Comparison of ENCODE assay signal across 1 cellular context in genomic region chr12:121116318-121117225, GRCh38.
TF ChIP-seq lines count a peak whose summit lies in the region.

No MANE protein-coding gene starts in this region.

TF ChIP-seq in HepG2, 621 proteins besides CTCF, POLR2A, EP300 and RAD21 (continued from another document and continues in another):
- TF ChIP-seq, protein P1, sequence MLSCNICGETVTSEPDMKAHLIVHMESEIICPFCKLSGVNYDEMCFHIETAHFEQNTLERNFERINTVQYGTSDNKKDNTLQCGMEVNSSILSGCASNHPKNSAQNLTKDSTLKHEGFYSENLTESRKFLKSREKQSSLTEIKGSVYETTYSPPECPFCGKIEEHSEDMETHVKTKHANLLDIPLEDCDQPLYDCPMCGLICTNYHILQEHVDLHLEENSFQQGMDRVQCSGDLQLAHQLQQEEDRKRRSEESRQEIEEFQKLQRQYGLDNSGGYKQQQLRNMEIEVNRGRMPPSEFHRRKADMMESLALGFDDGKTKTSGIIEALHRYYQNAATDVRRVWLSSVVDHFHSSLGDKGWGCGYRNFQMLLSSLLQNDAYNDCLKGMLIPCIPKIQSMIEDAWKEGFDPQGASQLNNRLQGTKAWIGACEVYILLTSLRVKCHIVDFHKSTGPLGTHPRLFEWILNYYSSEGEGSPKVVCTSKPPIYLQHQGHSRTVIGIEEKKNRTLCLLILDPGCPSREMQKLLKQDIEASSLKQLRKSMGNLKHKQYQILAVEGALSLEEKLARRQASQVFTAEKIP (CRISPR knock-in tag; IDR thresholded peaks at IDR 0.05; ENCODE audit: borderline replicate concordance), result no peak
- TF ChIP-seq ISX (CRISPR knock-in tag; conservative IDR thresholded peaks at IDR 0.05), result no peak
- TF ChIP-seq NFAT5 (CRISPR knock-in tag; IDR thresholded peaks at IDR 0.05), result no peak
- TF ChIP-seq, protein P2, sequence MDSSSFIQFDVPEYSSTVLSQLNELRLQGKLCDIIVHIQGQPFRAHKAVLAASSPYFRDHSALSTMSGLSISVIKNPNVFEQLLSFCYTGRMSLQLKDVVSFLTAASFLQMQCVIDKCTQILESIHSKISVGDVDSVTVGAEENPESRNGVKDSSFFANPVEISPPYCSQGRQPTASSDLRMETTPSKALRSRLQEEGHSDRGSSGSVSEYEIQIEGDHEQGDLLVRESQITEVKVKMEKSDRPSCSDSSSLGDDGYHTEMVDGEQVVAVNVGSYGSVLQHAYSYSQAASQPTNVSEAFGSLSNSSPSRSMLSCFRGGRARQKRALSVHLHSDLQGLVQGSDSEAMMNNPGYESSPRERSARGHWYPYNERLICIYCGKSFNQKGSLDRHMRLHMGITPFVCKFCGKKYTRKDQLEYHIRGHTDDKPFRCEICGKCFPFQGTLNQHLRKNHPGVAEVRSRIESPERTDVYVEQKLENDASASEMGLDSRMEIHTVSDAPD (CRISPR knock-in tag; IDR thresholded peaks at IDR 0.05), result 0 out of 2 replicates have a peak, but pooled peaks have one; percentile 3
- TF ChIP-seq ZNF788 (CRISPR knock-in tag; IDR thresholded peaks at IDR 0.05; ENCODE audit: borderline replicate concordance), result peak; percentile 34; the same call in 1 of the 2 replicates
- no peak for TF ChIP-seq PITX1 (CRISPR knock-in tag; IDR thresholded peaks at IDR 0.05)
- no peak for TF ChIP-seq TCF7 (IDR thresholded peaks at IDR 0.05; ENCODE audit: low read depth)
- TF ChIP-seq, protein P3, sequence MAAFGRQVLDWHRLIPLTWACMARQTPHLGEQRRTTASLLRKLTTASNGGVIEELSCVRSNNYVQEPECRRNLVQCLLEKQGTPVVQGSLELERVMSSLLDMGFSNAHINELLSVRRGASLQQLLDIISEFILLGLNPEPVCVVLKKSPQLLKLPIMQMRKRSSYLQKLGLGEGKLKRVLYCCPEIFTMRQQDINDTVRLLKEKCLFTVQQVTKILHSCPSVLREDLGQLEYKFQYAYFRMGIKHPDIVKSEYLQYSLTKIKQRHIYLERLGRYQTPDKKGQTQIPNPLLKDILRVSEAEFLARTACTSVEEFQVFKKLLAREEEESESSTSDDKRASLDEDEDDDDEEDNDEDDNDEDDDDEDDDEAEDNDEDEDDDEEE (CRISPR knock-in tag; IDR thresholded peaks at IDR 0.05), result no peak
- TF ChIP-seq NCOA2 (CRISPR knock-in tag; IDR thresholded peaks at IDR 0.05), result 0 out of 2 replicates have a peak, but pooled peaks have one; percentile 12
- TF ChIP-seq TBL1XR1 (IDR thresholded peaks at IDR 0.05; ENCODE audit: borderline replicate concordance, low read length, partially characterized antibody), result peak; percentile 45
- TF ChIP-seq HMG20A (CRISPR knock-in tag; IDR thresholded peaks at IDR 0.05; ENCODE audit: borderline replicate concordance), result peak; percentile 89; the same call in 1 of the 2 replicates
- TF ChIP-seq MIER3 (CRISPR knock-in tag; IDR thresholded peaks at IDR 0.05; ENCODE audit: borderline replicate concordance), result peak; percentile 44; the same call in 1 of the 2 replicates
- TF ChIP-seq ZNF275 (CRISPR knock-in tag; IDR thresholded peaks at IDR 0.05; ENCODE audit: borderline replicate concordance), result no peak
- peak; percentile 29; the same call in 1 of the 2 replicates for TF ChIP-seq TBX2 (CRISPR knock-in tag; IDR thresholded peaks at IDR 0.05; ENCODE audit: borderline replicate concordance)
- TF ChIP-seq ZNF674 (CRISPR knock-in tag; IDR thresholded peaks at IDR 0.05; ENCODE audit: low read depth), result no peak
- TF ChIP-seq, protein P4, sequence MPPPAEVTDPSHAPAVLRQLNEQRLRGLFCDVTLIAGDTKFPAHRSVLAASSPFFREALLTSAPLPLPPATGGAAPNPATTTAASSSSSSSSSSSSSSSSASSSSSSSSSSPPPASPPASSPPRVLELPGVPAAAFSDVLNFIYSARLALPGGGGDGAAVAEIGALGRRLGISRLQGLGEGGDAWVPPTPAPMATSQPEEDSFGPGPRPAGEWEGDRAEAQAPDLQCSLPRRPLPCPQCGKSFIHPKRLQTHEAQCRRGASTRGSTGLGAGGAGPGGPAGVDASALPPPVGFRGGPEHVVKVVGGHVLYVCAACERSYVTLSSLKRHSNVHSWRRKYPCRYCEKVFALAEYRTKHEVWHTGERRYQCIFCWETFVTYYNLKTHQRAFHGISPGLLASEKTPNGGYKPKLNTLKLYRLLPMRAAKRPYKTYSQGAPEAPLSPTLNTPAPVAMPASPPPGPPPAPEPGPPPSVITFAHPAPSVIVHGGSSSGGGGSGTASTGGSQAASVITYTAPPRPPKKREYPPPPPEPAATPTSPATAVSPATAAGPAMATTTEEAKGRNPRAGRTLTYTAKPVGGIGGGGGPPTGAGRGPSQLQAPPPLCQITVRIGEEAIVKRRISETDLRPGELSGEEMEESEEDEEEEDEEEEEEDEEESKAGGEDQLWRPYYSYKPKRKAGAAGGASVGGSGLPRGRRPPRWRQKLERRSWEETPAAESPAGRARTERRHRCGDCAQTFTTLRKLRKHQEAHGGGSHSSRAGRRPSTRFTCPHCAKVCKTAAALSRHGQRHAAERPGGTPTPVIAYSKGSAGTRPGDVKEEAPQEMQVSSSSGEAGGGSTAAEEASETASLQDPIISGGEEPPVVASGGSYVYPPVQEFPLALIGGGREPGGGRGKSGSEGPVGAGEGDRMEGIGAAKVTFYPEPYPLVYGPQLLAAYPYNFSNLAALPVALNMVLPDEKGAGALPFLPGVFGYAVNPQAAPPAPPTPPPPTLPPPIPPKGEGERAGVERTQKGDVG (CRISPR knock-in tag; IDR thresholded peaks at IDR 0.05; ENCODE audit: borderline replicate concordance), result no peak
- TF ChIP-seq ZSCAN21 (CRISPR knock-in tag; IDR thresholded peaks at IDR 0.05; ENCODE audit: borderline replicate concordance), result no peak
- TF ChIP-seq ZNF605 (CRISPR knock-in tag; IDR thresholded peaks at IDR 0.05), result 0 out of 2 replicates have a peak, but pooled peaks have one; percentile 36
- TF ChIP-seq SOX6 (IDR thresholded peaks at IDR 0.05), result no peak
- peak; percentile 72; the same call in 1 of the 2 replicates for TF ChIP-seq SOX6 (CRISPR knock-in tag; IDR thresholded peaks at IDR 0.05)
- no peak for TF ChIP-seq DR1 (CRISPR knock-in tag; IDR thresholded peaks at IDR 0.05)
- TF ChIP-seq FOXA3 (CRISPR knock-in tag; IDR thresholded peaks at IDR 0.05), result peak; percentile 76
- TF ChIP-seq FOXJ3 (CRISPR knock-in tag; IDR thresholded peaks at IDR 0.05; ENCODE audit: borderline replicate concordance), result peak; percentile 32; the same call in 1 of the 2 replicates
- TF ChIP-seq MTF2 (CRISPR knock-in tag; IDR thresholded peaks at IDR 0.05; ENCODE audit: borderline replicate concordance), result no peak
- TF ChIP-seq MIXL1 (CRISPR knock-in tag; IDR thresholded peaks at IDR 0.05), result no peak
- TF ChIP-seq PRMT3 (CRISPR knock-in tag; IDR thresholded peaks at IDR 0.05; ENCODE audit: borderline replicate concordance, low read depth), result no peak
- peak; percentile 51; the same call in 1 of the 2 replicates for TF ChIP-seq TBX3 (IDR thresholded peaks at IDR 0.05; ENCODE audit: borderline replicate concordance)
- TF ChIP-seq FOXP4 (CRISPR knock-in tag; IDR thresholded peaks at IDR 0.05), result peak; percentile 44
- TF ChIP-seq, protein P5, sequence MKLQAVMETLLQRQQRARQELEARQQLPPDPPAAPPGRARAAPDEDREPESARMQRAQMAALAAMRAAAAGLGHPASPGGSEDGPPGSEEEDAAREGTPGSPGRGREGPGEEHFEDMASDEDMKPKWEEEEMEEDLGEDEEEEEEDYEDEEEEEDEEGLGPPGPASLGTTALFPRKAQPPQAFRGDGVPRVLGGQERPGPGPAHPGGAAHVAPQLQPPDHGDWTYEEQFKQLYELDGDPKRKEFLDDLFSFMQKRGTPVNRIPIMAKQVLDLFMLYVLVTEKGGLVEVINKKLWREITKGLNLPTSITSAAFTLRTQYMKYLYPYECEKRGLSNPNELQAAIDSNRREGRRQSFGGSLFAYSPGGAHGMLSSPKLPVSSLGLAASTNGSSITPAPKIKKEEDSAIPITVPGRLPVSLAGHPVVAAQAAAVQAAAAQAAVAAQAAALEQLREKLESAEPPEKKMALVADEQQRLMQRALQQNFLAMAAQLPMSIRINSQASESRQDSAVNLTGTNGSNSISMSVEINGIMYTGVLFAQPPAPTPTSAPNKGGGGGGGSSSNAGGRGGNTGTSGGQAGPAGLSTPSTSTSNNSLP (IDR thresholded peaks at IDR 0.05; ENCODE audit: low read depth, low read length), result peak; percentile 73
- TF ChIP-seq NR2F2 (IDR thresholded peaks at IDR 0.05; ENCODE audit: borderline replicate concordance, low read depth), result peak; percentile 95
- no peak for TF ChIP-seq ELF4 (CRISPR knock-in tag; IDR thresholded peaks at IDR 0.05; ENCODE audit: borderline replicate concordance)
- TF ChIP-seq ZNF354B (CRISPR knock-in tag; IDR thresholded peaks at IDR 0.05), result 0 out of 2 replicates have a peak, but pooled peaks have one; percentile 75
- TF ChIP-seq TAF1 (CRISPR knock-in tag; IDR thresholded peaks at IDR 0.05), result no peak
- TF ChIP-seq, protein P6, sequence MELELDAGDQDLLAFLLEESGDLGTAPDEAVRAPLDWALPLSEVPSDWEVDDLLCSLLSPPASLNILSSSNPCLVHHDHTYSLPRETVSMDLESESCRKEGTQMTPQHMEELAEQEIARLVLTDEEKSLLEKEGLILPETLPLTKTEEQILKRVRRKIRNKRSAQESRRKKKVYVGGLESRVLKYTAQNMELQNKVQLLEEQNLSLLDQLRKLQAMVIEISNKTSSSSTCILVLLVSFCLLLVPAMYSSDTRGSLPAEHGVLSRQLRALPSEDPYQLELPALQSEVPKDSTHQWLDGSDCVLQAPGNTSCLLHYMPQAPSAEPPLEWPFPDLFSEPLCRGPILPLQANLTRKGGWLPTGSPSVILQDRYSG (CRISPR knock-in tag; IDR thresholded peaks at IDR 0.05), result no peak
- TF ChIP-seq FIP1L1 (IDR thresholded peaks at IDR 0.05; ENCODE audit: borderline replicate concordance, insufficient read depth, low read depth, low read length), result no peak
- TF ChIP-seq IRF1 (CRISPR knock-in tag; IDR thresholded peaks at IDR 0.05; ENCODE audit: low read depth), result no peak
- peak; percentile 61; the same call in 1 of the 2 replicates for TF ChIP-seq HHEX (CRISPR knock-in tag; IDR thresholded peaks at IDR 0.05)
